In genomic region chr1:68233202-68233601, GRCh38 we compare ENCODE assay signal across 2 cellular contexts.
TF ChIP-seq lines count a peak whose summit lies in the region.

No MANE protein-coding gene starts in this region.

TF ChIP-seq in A549, 52 proteins besides CTCF, POLR2A, EP300 and RAD21 (continued from another document):
- TF ChIP-seq, protein P1, sequence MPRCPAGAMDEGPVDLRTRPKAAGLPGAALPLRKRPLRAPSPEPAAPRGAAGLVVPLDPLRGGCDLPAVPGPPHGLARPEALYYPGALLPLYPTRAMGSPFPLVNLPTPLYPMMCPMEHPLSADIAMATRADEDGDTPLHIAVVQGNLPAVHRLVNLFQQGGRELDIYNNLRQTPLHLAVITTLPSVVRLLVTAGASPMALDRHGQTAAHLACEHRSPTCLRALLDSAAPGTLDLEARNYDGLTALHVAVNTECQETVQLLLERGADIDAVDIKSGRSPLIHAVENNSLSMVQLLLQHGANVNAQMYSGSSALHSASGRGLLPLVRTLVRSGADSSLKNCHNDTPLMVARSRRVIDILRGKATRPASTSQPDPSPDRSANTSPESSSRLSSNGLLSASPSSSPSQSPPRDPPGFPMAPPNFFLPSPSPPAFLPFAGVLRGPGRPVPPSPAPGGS (IDR thresholded peaks at IDR 0.05): no peak
- TF ChIP-seq HOXA7 (CRISPR knock-in tag; IDR thresholded peaks at IDR 0.05) (no peak), PHF8 (IDR thresholded peaks at IDR 0.05; ENCODE audit: borderline replicate concordance, low read depth) (no peak)

TF ChIP-seq in IMR-90, 13 proteins besides CTCF, POLR2A, EP300 and RAD21 (continued from another document):
- TF ChIP-seq ELK1 (IDR thresholded peaks at IDR 0.05; ENCODE audit: borderline replicate concordance, low read depth, low read length): no peak
- TF ChIP-seq BHLHE40 (IDR thresholded peaks at IDR 0.05; ENCODE audit: low read depth, low read length): no peak
